ENCODE assay signal across 1 cellular context in the genomic region with DNA sequence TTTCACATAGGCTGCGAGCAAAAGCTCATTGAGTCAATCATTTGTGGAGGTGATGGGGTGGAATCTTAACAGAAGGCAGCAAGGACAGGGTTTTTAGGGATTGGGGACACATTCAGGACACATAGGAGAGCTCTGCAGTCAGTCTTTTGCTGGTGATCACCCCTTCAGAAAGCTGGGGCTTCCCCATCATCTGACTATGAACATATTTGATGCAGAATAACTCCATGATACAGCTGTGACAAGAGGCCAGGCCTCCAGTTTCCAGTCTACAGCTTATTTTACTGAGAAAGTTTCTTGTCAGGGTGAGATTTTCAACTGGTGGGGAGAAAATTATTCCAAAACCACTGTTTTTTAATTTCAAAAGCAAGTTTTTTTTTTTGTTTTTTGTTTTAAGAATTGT.
TF ChIP-seq lines count a peak whose summit lies in the region.

No MANE protein-coding gene starts in this region.

TF ChIP-seq in HCT116, 20 proteins besides CTCF, POLR2A, EP300 and RAD21 (continued from another document):
- TF ChIP-seq EGR1 (IDR thresholded peaks at IDR 0.05; ENCODE audit: low read depth) (no peak), ELF1 (IDR thresholded peaks at IDR 0.05; ENCODE audit: borderline replicate concordance, low read depth) (no peak)
- TF ChIP-seq, protein P1, sequence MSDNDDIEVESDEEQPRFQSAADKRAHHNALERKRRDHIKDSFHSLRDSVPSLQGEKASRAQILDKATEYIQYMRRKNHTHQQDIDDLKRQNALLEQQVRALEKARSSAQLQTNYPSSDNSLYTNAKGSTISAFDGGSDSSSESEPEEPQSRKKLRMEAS (IDR thresholded peaks at IDR 0.05): no peak
- TF ChIP-seq, protein P2, sequence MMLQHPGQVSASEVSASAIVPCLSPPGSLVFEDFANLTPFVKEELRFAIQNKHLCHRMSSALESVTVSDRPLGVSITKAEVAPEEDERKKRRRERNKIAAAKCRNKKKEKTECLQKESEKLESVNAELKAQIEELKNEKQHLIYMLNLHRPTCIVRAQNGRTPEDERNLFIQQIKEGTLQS (IDR thresholded peaks at IDR 0.05): no peak
TF ChIP-seq in HCT116: peak in this region for 0.
